8 cellular contexts compared by ENCODE assay signal in genomic region chr10:11685787-11686218, GRCh38. TPM values are rescaled to one million over a fixed set of nuclear protein-coding genes. Genes with fewer than 3 reads are reported as not detected.
DNase-seq lines count a peak whose midpoint lies in the region; ATAC-seq and TF ChIP-seq lines count a peak whose summit lies in the region.

No MANE protein-coding gene starts in this region.

- peaks cover 1% of the 10 kb centered on the region for H3K27me3 Mint-ChIP-seq in activated naive CD4-positive, alpha-beta T cell treated with anti-CD3 and anti-CD28 coated beads for 36 hours (ENCODE audit: low read depth)
- H3K27me3 Mint-ChIP-seq in activated T-helper 2 cell treated with anti-CD3 and anti-CD28 coated beads, Interferon-gamma antibody, Interleukin-2, Interleukin-4, amounts not matched to agents 10 μg/mL and 5 μg/mL and 100 μg/mL, durations not matched to agents 14 hours and 24 hours and 36 hours (ENCODE audit: low read depth) = peaks cover 46% of the 10 kb centered on the region

- H3K9me3 Mint-ChIP-seq in activated naive CD4-positive, alpha-beta T cell treated with anti-CD3 and anti-CD28 coated beads for 36 hours = no peaks in the 10 kb centered on the region
- H3K9me3 Mint-ChIP-seq in activated T-helper 2 cell treated with anti-CD3 and anti-CD28 coated beads, Interferon-gamma antibody, Interleukin-2, Interleukin-4, amounts not matched to agents 10 μg/mL and 5 μg/mL and 100 μg/mL, durations not matched to agents 14 hours and 24 hours and 36 hours = no peaks in the 10 kb centered on the region
- H3K9me3 Mint-ChIP-seq in stimulated activated effector memory CD8-positive, alpha-beta T cell treated with anti-CD3 and anti-CD28 coated beads, Interleukin-12 subunit alpha, Interleukin-12 subunit beta, amount 100 ng/mL, for 72 hours = no peaks in the 10 kb centered on the region

- DNase-seq in activated naive CD4-positive, alpha-beta T cell treated with anti-CD3 and anti-CD28 coated beads for 36 hours = peak; percentile 61
- DNase-seq in activated naive CD4-positive, alpha-beta T cell treated with Interleukin-2 at 50 U/mL for 16 hours = no peak
- DNase-seq in NCI-H345 treated with DMSO at 0.1 percent for 48 hours (lab: John Stamatoyannopoulos, UW; ENCODE audit: unreplicated experiment) = peak; percentile 31
- no peak for DNase-seq in activated T-helper 2 cell treated with anti-CD3 and anti-CD28 coated beads, Interferon-gamma antibody, Interleukin-2, Interleukin-4, amounts not matched to agents 10 μg/mL and 5 μg/mL and 100 μg/mL, durations not matched to agents 14 hours and 24 hours and 36 hours (ENCODE audit: low spot score)
- DNase-seq in right atrium auricular region (ENCODE audit: low spot score) = peak; percentile 81
- no peak for DNase-seq in stimulated activated effector memory CD8-positive, alpha-beta T cell treated with anti-CD3 and anti-CD28 coated beads, Interleukin-12 subunit alpha, Interleukin-12 subunit beta, amount 100 ng/mL, for 72 hours (ENCODE audit: low spot score in 2 of 2)
- no peak for DNase-seq in cerebellar cortex (ENCODE audit: low spot score)

- intact Hi-C loops in activated naive CD4-positive, alpha-beta T cell treated with anti-CD3 and anti-CD28 coated beads for 36 hours (cut with micrococcal nuclease) = loop anchor here (1.0 to 5.0 kb wide), 7 partner anchors 24 to 449 kb away; no protein-coding TSS in a partner anchor
- intact Hi-C loops in activated T-helper 2 cell treated with anti-CD3 and anti-CD28 coated beads, Interferon-gamma antibody, Interleukin-2, Interleukin-4, amounts not matched to agents 10 μg/mL and 5 μg/mL and 100 μg/mL, durations not matched to agents 14 hours and 24 hours and 36 hours (cut with micrococcal nuclease) = loop anchor here (10.0 kb wide), 1 partner anchor 171 kb away; no protein-coding TSS in a partner anchor

- CTCF ChIA-PET in activated naive CD4-positive, alpha-beta T cell treated with anti-CD3 and anti-CD28 coated beads for 36 hours (lab: Charles Lee) = interaction anchor here (1.0 to 2.6 kb wide), 4 partner anchors 25 to 170 kb away, joined by 3 to 7 read pairs (median 4); no protein-coding TSS in a partner anchor

- TF ChIP-seq CTCF in right atrium auricular region (IDR thresholded peaks at IDR 0.05) = no peak

- peak overlapping the region; percentile 62 for H3K27ac Mint-ChIP-seq in activated naive CD4-positive, alpha-beta T cell treated with anti-CD3 and anti-CD28 coated beads for 36 hours
- no peak overlapping the region for H3K27ac Mint-ChIP-seq in activated T-helper 2 cell treated with anti-CD3 and anti-CD28 coated beads, Interferon-gamma antibody, Interleukin-2, Interleukin-4, amounts not matched to agents 10 μg/mL and 5 μg/mL and 100 μg/mL, durations not matched to agents 14 hours and 24 hours and 36 hours
- no peak overlapping the region for H3K27ac Mint-ChIP-seq in stimulated activated effector memory CD8-positive, alpha-beta T cell treated with anti-CD3 and anti-CD28 coated beads, Interleukin-12 subunit alpha, Interleukin-12 subunit beta, amount 100 ng/mL, for 72 hours

- peaks cover 0 to 20% of the 10 kb centered on the region in 2 donors for H3K4me1 ChIP-seq in right atrium auricular region

- no peaks in the 10 kb centered on the region for H3K36me3 ChIP-seq in right atrium auricular region

- no peaks in the 10 kb centered on the region for H3K36me3 Mint-ChIP-seq in activated naive CD4-positive, alpha-beta T cell treated with anti-CD3 and anti-CD28 coated beads for 36 hours (ENCODE audit: low read depth)
- no peaks in the 10 kb centered on the region for H3K36me3 Mint-ChIP-seq in activated T-helper 2 cell treated with anti-CD3 and anti-CD28 coated beads, Interferon-gamma antibody, Interleukin-2, Interleukin-4, amounts not matched to agents 10 μg/mL and 5 μg/mL and 100 μg/mL, durations not matched to agents 14 hours and 24 hours and 36 hours (ENCODE audit: low read depth)
- no peaks in the 10 kb centered on the region for H3K36me3 Mint-ChIP-seq in stimulated activated effector memory CD8-positive, alpha-beta T cell treated with anti-CD3 and anti-CD28 coated beads, Interleukin-12 subunit alpha, Interleukin-12 subunit beta, amount 100 ng/mL, for 72 hours

- peaks cover 36% of the 10 kb centered on the region for H3K4me1 Mint-ChIP-seq in activated naive CD4-positive, alpha-beta T cell treated with anti-CD3 and anti-CD28 coated beads for 36 hours (ENCODE audit: low read depth)
- peaks cover 21% of the 10 kb centered on the region for H3K4me1 Mint-ChIP-seq in activated T-helper 2 cell treated with anti-CD3 and anti-CD28 coated beads, Interferon-gamma antibody, Interleukin-2, Interleukin-4, amounts not matched to agents 10 μg/mL and 5 μg/mL and 100 μg/mL, durations not matched to agents 14 hours and 24 hours and 36 hours (ENCODE audit: low read depth)
- H3K4me1 Mint-ChIP-seq in stimulated activated effector memory CD8-positive, alpha-beta T cell treated with anti-CD3 and anti-CD28 coated beads, Interleukin-12 subunit alpha, Interleukin-12 subunit beta, amount 100 ng/mL, for 72 hours = peaks cover 25% of the 10 kb centered on the region

- peak overlapping the region; percentile 40 for H3K4me3 Mint-ChIP-seq in activated naive CD4-positive, alpha-beta T cell treated with anti-CD3 and anti-CD28 coated beads for 36 hours
- peak overlapping the region; percentile 51 for H3K4me3 Mint-ChIP-seq in activated T-helper 2 cell treated with anti-CD3 and anti-CD28 coated beads, Interferon-gamma antibody, Interleukin-2, Interleukin-4, amounts not matched to agents 10 μg/mL and 5 μg/mL and 100 μg/mL, durations not matched to agents 14 hours and 24 hours and 36 hours (ENCODE audit: low read depth)
- peak overlapping the region; percentile 73 for H3K4me3 Mint-ChIP-seq in stimulated activated effector memory CD8-positive, alpha-beta T cell treated with anti-CD3 and anti-CD28 coated beads, Interleukin-12 subunit alpha, Interleukin-12 subunit beta, amount 100 ng/mL, for 72 hours

- no peaks in the 10 kb centered on the region for H3K27me3 ChIP-seq in right atrium auricular region

- no peak for ATAC-seq in stimulated activated effector memory CD8-positive, alpha-beta T cell treated with anti-CD3 and anti-CD28 coated beads, Interleukin-12 subunit alpha, Interleukin-12 subunit beta, amount 100 ng/mL, for 72 hours
- no peak for ATAC-seq in GM21528 (IDR thresholded peaks at IDR 0.05; ENCODE audit: low FRiP score, unreplicated experiment)

- H3K9me3 ChIP-seq in right atrium auricular region = no peaks in the 10 kb centered on the region

- no peak overlapping the region for H3K4me3 ChIP-seq in right atrium auricular region

- peak overlapping the region in 1 of 2 donors; percentile 59 for H3K27ac ChIP-seq in right atrium auricular region

RNA-seq across cellular contexts. Expression of gene ECHDC3, which starts 56.4 kb away (rescaled TPM):
- total RNA-seq in activated naive CD4-positive, alpha-beta T cell treated with anti-CD3 and anti-CD28 coated beads for 36 hours = 1 to 10 TPM; 1.3 to 1.5 TPM
- total RNA-seq in activated T-helper 2 cell treated with anti-CD3 and anti-CD28 coated beads, Interferon-gamma antibody, Interleukin-2, Interleukin-4, amounts not matched to agents 10 μg/mL and 5 μg/mL and 100 μg/mL, durations not matched to agents 14 hours and 24 hours and 36 hours = 0.23 TPM in 1 of 2 replicates, not detected in the other
- total RNA-seq in right atrium auricular region = 100 to 1,000 TPM; 201 to 223 TPM

Comparison
In these comparisons a context has a peak if more than half of its experiments do, and no peak if none do; other contexts are left out.
1. DNase-seq: peak in activated naive CD4-positive, alpha-beta T cell treated with anti-CD3 and anti-CD28 coated beads for 36 hours (single experiment), NCI-H345 treated with DMSO at 0.1 percent for 48 hours (single experiment) and right atrium auricular region (single experiment); none in activated naive CD4-positive, alpha-beta T cell treated with Interleukin-2 at 50 U/mL for 16 hours (single experiment), activated T-helper 2 cell treated with anti-CD3 and anti-CD28 coated beads, Interferon-gamma antibody, Interleukin-2, Interleukin-4, amounts not matched to agents 10 μg/mL and 5 μg/mL and 100 μg/mL, durations not matched to agents 14 hours and 24 hours and 36 hours (single experiment), stimulated activated effector memory CD8-positive, alpha-beta T cell treated with anti-CD3 and anti-CD28 coated beads, Interleukin-12 subunit alpha, Interleukin-12 subunit beta, amount 100 ng/mL, for 72 hours (0 of 2) and cerebellar cortex (single experiment).
2. RNA of gene ECHDC3, which starts 56.4 kb away (total RNA-seq): 201 to 223 TPM in right atrium auricular region; 1.3 to 1.5 TPM in activated naive CD4-positive, alpha-beta T cell treated with anti-CD3 and anti-CD28 coated beads for 36 hours and 0.23 TPM in activated T-helper 2 cell treated with anti-CD3 and anti-CD28 coated beads, Interferon-gamma antibody, Interleukin-2, Interleukin-4, amounts not matched to agents 10 μg/mL and 5 μg/mL and 100 μg/mL, durations not matched to agents 14 hours and 24 hours and 36 hours; every median in the first group is over 10 times any median in the second.
3. Peak in every context shown above with its lines, with median percentiles within 50 percentile points of each other: H3K4me3 Mint-ChIP-seq.